10 cellular contexts compared by ENCODE assay signal in the genomic region with DNA sequence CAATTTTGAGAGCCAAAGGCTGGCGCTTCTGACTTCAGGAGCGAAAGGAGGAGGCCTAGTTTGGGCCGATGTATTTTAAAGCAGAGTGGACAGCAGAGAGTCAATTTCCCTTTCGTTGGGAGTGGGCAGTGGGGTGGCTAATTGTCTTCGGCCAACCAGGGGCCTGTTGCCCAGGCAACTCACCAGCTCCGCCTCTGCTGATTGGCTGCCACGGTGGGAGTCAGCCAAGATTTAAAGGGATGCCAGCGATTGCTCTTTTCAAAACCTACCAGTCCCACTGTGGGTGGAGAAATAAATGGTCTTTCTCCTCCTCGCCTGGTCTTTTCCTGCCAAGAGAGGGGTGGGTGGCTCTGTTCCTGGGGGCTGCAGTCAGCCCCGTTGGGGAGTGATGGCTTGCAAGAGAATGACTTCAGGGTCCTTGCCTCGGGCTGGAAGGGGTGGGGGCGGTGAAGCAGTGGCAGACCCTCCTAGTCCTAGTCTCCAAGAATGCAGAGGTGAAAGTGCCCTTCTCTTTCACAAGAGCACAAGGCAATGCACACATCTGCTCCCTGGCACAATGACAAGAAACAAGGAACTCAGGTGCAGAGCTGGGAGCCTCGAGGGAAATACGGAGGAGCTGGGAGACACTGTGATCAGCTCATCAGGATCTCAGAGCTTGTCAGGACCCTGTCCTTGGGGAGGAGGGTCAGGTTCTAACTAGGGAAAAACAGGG. TPM values are rescaled to one million over a fixed set of nuclear protein-coding genes. Genes with fewer than 3 reads are reported as not detected.
DNase-seq lines count a peak whose midpoint lies in the region; ATAC-seq and TF ChIP-seq lines count a peak whose summit lies in the region.
"Had no signal": no experiment of that assay in that cellular context is flagged by ENCODE, and none has a peak within 500 bp of the region (broad histone marks: within the 10 kb centered on the region; RNA-seq: fewer than 3 reads in every experiment).

No MANE protein-coding gene starts in this region.

- H3K27ac Mint-ChIP-seq in neural progenitor cell = peak overlapping the region; percentile 87
- H3K27ac Mint-ChIP-seq: activated naive CD8-positive, alpha-beta T cell treated with anti-CD3 and anti-CD28 coated beads, Interleukin-2, amount 10 ng/mL, durations not matched to agents 7 days and 5 days had no signal

- H4K20me1 ChIP-seq in DND-41 (ENCODE audit: insufficient read depth, low read length) (no peaks in the 10 kb centered on the region), neural progenitor cell (ENCODE audit: low read depth) (no peaks in the 10 kb centered on the region)

- H3K4me1 ChIP-seq in DND-41 (ENCODE audit: insufficient read depth, low read length) (peaks cover 46% of the 10 kb centered on the region), neural progenitor cell (peaks cover 9% of the 10 kb centered on the region)

- H3K4me2 ChIP-seq in DND-41 (ENCODE audit: insufficient read depth, low read length) = no peak overlapping the region
- peak overlapping the region; percentile 62 for H3K4me2 ChIP-seq in neural progenitor cell

- ATAC-seq in DND-41 (ENCODE audit: insufficient read depth, low read depth) (peak; percentile 3), esophagus mucosa (peak; percentile 7), HG03378 (IDR thresholded peaks at IDR 0.05; ENCODE audit: unreplicated experiment) (no peak), HG03025 (IDR thresholded peaks at IDR 0.05; ENCODE audit: low FRiP score, unreplicated experiment) (no peak), HG02981 (IDR thresholded peaks at IDR 0.05; ENCODE audit: unreplicated experiment) (no peak)

- peaks cover 57% of the 10 kb centered on the region for H3K36me3 ChIP-seq in DND-41 (ENCODE audit: insufficient read depth, low read length)
- no peaks in the 10 kb centered on the region for H3K36me3 ChIP-seq in neural progenitor cell

- H3K79me2 ChIP-seq in DND-41 (ENCODE audit: insufficient read depth, low read length) = peaks cover 5% of the 10 kb centered on the region; the same call in 1 of the 2 replicates
- no peaks in the 10 kb centered on the region for H3K79me2 ChIP-seq in neural progenitor cell (ENCODE audit: low read depth)

- no peak overlapping the region; the same call in 1 of the 2 replicates for H3K9ac ChIP-seq in DND-41 (ENCODE audit: low read depth, low read length)
- H3K9ac ChIP-seq in neural progenitor cell = no peak overlapping the region

- no peaks in the 10 kb centered on the region for H3K9me3 Mint-ChIP-seq in neural progenitor cell
- H3K9me3 Mint-ChIP-seq: activated naive CD8-positive, alpha-beta T cell treated with anti-CD3 and anti-CD28 coated beads, Interleukin-2, amount 10 ng/mL, durations not matched to agents 7 days and 5 days had no signal

- DNase-seq in DND-41 (no peak), NCI-H524 (lab: John Stamatoyannopoulos, UW) (peak; percentile 70), neural progenitor cell (ENCODE audit: low spot score) (peak; percentile 74), GM13976 (ENCODE audit: low spot score) (no peak)

- TF ChIP-seq CTCF in DND-41 (IDR thresholded peaks at IDR 0.05; ENCODE audit: borderline replicate concordance, extremely low read depth, low read length, poor library complexity, severe bottlenecking) = no peak
- no peak for TF ChIP-seq CTCF in neural progenitor cell (IDR thresholded peaks at IDR 0.05)
- no peak for TF ChIP-seq CTCF in GM13976 (IDR thresholded peaks at IDR 0.05; ENCODE audit: borderline replicate concordance, control extremely low read depth, extremely low read depth, insufficient read depth, missing control alignments)

- H3K27me3 Mint-ChIP-seq in neural progenitor cell (ENCODE audit: insufficient read depth, low read depth) = peaks cover 9% of the 10 kb centered on the region

- in situ Hi-C loops in GM13976 (cut with MboI; ENCODE audit: low sequenced_read_pairs, unreplicated experiment) = loop anchor here (5.0 kb wide), 1 partner anchor 51 kb away; no protein-coding TSS in a partner anchor

- H2AFZ ChIP-seq in DND-41 (ENCODE audit: low read depth, low read length) (no peak overlapping the region), neural progenitor cell (replicated peaks) (peak overlapping the region; percentile 61)

- H3K27me3 ChIP-seq in DND-41 (ENCODE audit: insufficient read depth, low read length, poor library complexity) (no peaks in the 10 kb centered on the region), neural progenitor cell (no peaks in the 10 kb centered on the region)

- no peak overlapping the region for H3K4me3 ChIP-seq in DND-41 (ENCODE audit: low read depth in 1 of 2, low read length in 2 of 2)
- no peak overlapping the region for H3K4me3 ChIP-seq in neural progenitor cell

- peaks cover 4% of the 10 kb centered on the region for H3F3A ChIP-seq in neural progenitor cell (ENCODE audit: low read depth)

- H3K4me1 Mint-ChIP-seq in neural progenitor cell = peaks cover 19% of the 10 kb centered on the region

- H3K27ac ChIP-seq in DND-41 (ENCODE audit: low read length) (peak overlapping the region; percentile 75), neural progenitor cell (no peak overlapping the region)

- no peak overlapping the region for H3K4me3 Mint-ChIP-seq in neural progenitor cell
- H3K4me3 Mint-ChIP-seq: activated naive CD8-positive, alpha-beta T cell treated with anti-CD3 and anti-CD28 coated beads, Interleukin-2, amount 10 ng/mL, durations not matched to agents 7 days and 5 days had no signal

- H3K36me3 Mint-ChIP-seq in neural progenitor cell = no peaks in the 10 kb centered on the region
- H3K36me3 Mint-ChIP-seq: activated naive CD8-positive, alpha-beta T cell treated with anti-CD3 and anti-CD28 coated beads, Interleukin-2, amount 10 ng/mL, durations not matched to agents 7 days and 5 days had no signal

- no peaks in the 10 kb centered on the region for H3K9me3 ChIP-seq in DND-41 (ENCODE audit: insufficient read depth, low read length, severe bottlenecking)
- H3K9me3 ChIP-seq in neural progenitor cell (ENCODE audit: low read depth) = no peaks in the 10 kb centered on the region

RNA-seq across cellular contexts. Expression of a gene that starts 37.7 kb away (rescaled TPM):
- total RNA-seq in esophagus mucosa = 53.1 TPM
- total RNA-seq in neural progenitor cell (ENCODE audit: low replicate concordance) = 0.50 and 1.4 TPM in 2 replicates

RNA-seq across cellular contexts. Expression of a gene that starts 41.3 kb away (rescaled TPM):
- 0.68 TPM for total RNA-seq in esophagus mucosa
- 0.49 and 5.2 TPM in 2 replicates for total RNA-seq in neural progenitor cell (ENCODE audit: low replicate concordance)

RNA-seq across cellular contexts. Expression of a gene that starts 51.7 kb away (rescaled TPM):
- total RNA-seq in esophagus mucosa = 0.20 TPM
- total RNA-seq in neural progenitor cell (ENCODE audit: low replicate concordance) = 0.19 TPM in 1 of 2 replicates, not detected in the other
- total RNA-seq: urinary bladder had no signal

Comparison
In these comparisons a context has a peak if more than half of its experiments do, and no peak if none do; other contexts are left out.
1. ATAC-seq: peak in DND-41 (single experiment) and esophagus mucosa (single experiment); none in HG03378 (single experiment), HG03025 (single experiment) and HG02981 (single experiment).
2. DNase-seq: peak in NCI-H524 (2 of 2) and neural progenitor cell (single experiment); none in DND-41 (single experiment) and GM13976 (single experiment).
3. RNA of a gene that starts 37.7 kb away (total RNA-seq): 53.1 TPM in esophagus mucosa (single experiment); 0.50 to 1.4 TPM in neural progenitor cell; every median in the first group is over 10 times any median in the second.